Comparison of ENCODE assay signal across 8 cellular contexts in genomic region chr17:49361902-49362722, GRCh38. TPM values are rescaled to one million over a fixed set of nuclear protein-coding genes. Genes with fewer than 3 reads are reported as not detected.
A peak's percentile ranks its signal among the peaks of the same experiment; 100 is the strongest.
DNase-seq lines count a peak whose midpoint lies in the region; ATAC-seq, FAIRE-seq and TF ChIP-seq lines count a peak whose summit lies in the region.

TSS of gene ZNF652 (minus strand) at chr17:49362250. CDS start at chr17:49317725, 44,525 bp downstream.

- under 1% methylated on average over 39 of the region's 106 CpGs for WGBS in prostate gland

- FAIRE-seq in GM12891 (lab: Jason Lieb, UNC) = peak; percentile 87

- peak; percentile 81 for ATAC-seq in HG02798 (IDR thresholded peaks at IDR 0.05; ENCODE audit: poor library complexity, unreplicated experiment)
- ATAC-seq in left cardiac atrium = peak; percentile 94
- ATAC-seq in upper lobe of right lung = peak; percentile 97

- peak; percentile 91 for DNase-seq in GM12891 (ENCODE audit: insufficient read length, low spot score)
- peak; percentile 97 for DNase-seq in NCI-H146 (lab: John Stamatoyannopoulos, UW)
- peak; percentile 70 for DNase-seq in amniotic epithelial cell (ENCODE audit: low read depth)
- DNase-seq in left cardiac atrium = peak; percentile 90
- peak; percentile 95 for DNase-seq in prostate gland (ENCODE audit: low spot score)
- peak; percentile 98 for DNase-seq in upper lobe of right lung

- no peak for TF ChIP-seq POLR2A in GM12891 (IDR thresholded peaks at IDR 0.05; ENCODE audit: low read depth, low read length)
- peak; percentile 60 for TF ChIP-seq POLR2A in prostate gland (IDR thresholded peaks at IDR 0.05)

- intact Hi-C loops in T-helper 1 cell treated with Interleukin-12 subunit alpha and Interleukin-12 subunit beta and Interleukin-4 antibody, amounts not matched to agents 30 ng/mL and 1 ng/mL, for 36 hours (cut with micrococcal nuclease) = loop anchor here (1.0 to 2.0 kb wide), 9 partner anchors 20 to 377 kb away; partner anchors contain the start of genes PHB1 and SPOP
- intact Hi-C loops in left cardiac atrium (cut with DNase I) (loop anchor here in 1 of 2 donors (5.0 kb wide), 1 partner anchor 45 kb away; no protein-coding TSS in a partner anchor), prostate gland (cut with DNase I) (no loop called here), upper lobe of right lung (cut with DNase I) (no loop called here)

- peak within 1 kb of the TSS; percentile 92 to 97 for H3K27ac ChIP-seq in prostate gland
- peak within 1 kb of the TSS; percentile 93 for H3K27ac ChIP-seq in upper lobe of right lung

- H3K4me3 ChIP-seq in prostate gland (peak within 1 kb of the TSS; percentile 92 to 98), upper lobe of right lung (peak within 1 kb of the TSS; percentile 97)

- H3K27me3 ChIP-seq in prostate gland (replicated peaks; ENCODE audit: insufficient read depth) (no peaks in the 10 kb centered on the region), upper lobe of right lung (no peaks in the 10 kb centered on the region)

- H3K4me1 ChIP-seq in prostate gland (replicated peaks) (no peaks in the 10 kb centered on the region), upper lobe of right lung (peaks cover 40% of the 10 kb centered on the region)

- H3K9me3 ChIP-seq in prostate gland = no peaks in the 10 kb centered on the region
- no peaks in the 10 kb centered on the region for H3K9me3 ChIP-seq in upper lobe of right lung

- TF ChIP-seq CTCF in prostate gland (IDR thresholded peaks at IDR 0.05) = no peak
- TF ChIP-seq CTCF in upper lobe of right lung (IDR thresholded peaks at IDR 0.05) = no peak

- no peaks in the 10 kb centered on the region for H3K36me3 ChIP-seq in prostate gland
- no peaks in the 10 kb centered on the region for H3K36me3 ChIP-seq in upper lobe of right lung

TF ChIP-seq in GM12891, 5 proteins besides CTCF, POLR2A, EP300 and RAD21:
- no peak for TF ChIP-seq PAX5 (IDR thresholded peaks at IDR 0.05; ENCODE audit: insufficient read depth, low read length, severe bottlenecking)

RNA-seq across cellular contexts. Expression of gene ZNF652, which starts in this region (rescaled TPM):
- polyA plus RNA-seq in GM12891 (2012; ENCODE audit: low read depth, missing spikeins) = 1.3 TPM
- 35.5 and 37.4 TPM in 2 replicates for total RNA-seq in T-helper 1 cell treated with Interleukin-12 subunit alpha and Interleukin-12 subunit beta and Interleukin-4 antibody, amounts not matched to agents 30 ng/mL and 1 ng/mL, for 36 hours
- total RNA-seq in left cardiac atrium = 10 to 100 TPM; 23.4 to 25.2 TPM
- 10 to 100 TPM; 59.7 to 88.5 TPM for total RNA-seq in prostate gland
- 49.8 TPM for total RNA-seq in upper lobe of right lung

Comparison
In these comparisons a context has a peak if more than half of its experiments do, and no peak if none do; other contexts are left out.
1. Peak in every context shown above with its lines: DNase-seq, ATAC-seq, H3K4me3 ChIP-seq and H3K27ac ChIP-seq.